ENCODE assay signal across 19 cellular contexts in genomic region chr17:28001149-28001548, GRCh38.
"Had no signal": no experiment of that assay in that cellular context is flagged by ENCODE, and none has a peak within 500 bp of the region (broad histone marks: within the 10 kb centered on the region; RNA-seq: fewer than 3 reads in every experiment).

No MANE protein-coding gene starts in this region.

- H3K4me3 ChIP-seq: esophagus squamous epithelium, lung, sigmoid colon, tibial artery had no signal

- H3K27ac ChIP-seq: esophagus squamous epithelium, neutrophil, sigmoid colon, tibial artery had no signal

- DNase-seq: activated CD4-positive, alpha-beta memory T cell treated with anti-CD3 and anti-CD28 coated beads for 36 hours; activated T-cell treated with anti-CD3 and anti-CD28 coated beads for 4 hours; effector CD8-positive, alpha-beta T cell; esophagus squamous epithelium; foreskin fibroblast; glutamatergic neuron; hippocampal formation; kidney; natural killer cell; sigmoid colon; stimulated activated CD4-positive, alpha-beta T cell treated with anti-CD3 and anti-CD28 coated beads, Interleukin-4, amount 100 ng/mL, for 4 hours; stimulated activated naive CD4-positive, alpha-beta T cell; T-helper 2 cell; tibial artery had no signal

- H3K27me3 ChIP-seq: sigmoid colon, tibial artery had no signal

- H3K4me1 Mint-ChIP-seq: natural killer cell had no signal

- H3K9me3 ChIP-seq: esophagus squamous epithelium, neutrophil, sigmoid colon, tibial artery had no signal

- H3K9me3 Mint-ChIP-seq: activated CD4-positive, alpha-beta memory T cell treated with anti-CD3 and anti-CD28 coated beads for 36 hours; activated T-helper 1 cell treated with anti-CD3 and anti-CD28 coated beads, Interleukin-12 subunit alpha, Interleukin-12 subunit beta, Interleukin-2, Interleukin-4 antibody, amounts not matched to agents 30 ng/mL and 10 ng/mL and 1 ng/mL, durations not matched to agents 14 hours and 24 hours and 36 hours; natural killer cell had no signal

- ATAC-seq: left lobe of liver, natural killer cell had no signal

- H3K27ac Mint-ChIP-seq: activated CD4-positive, alpha-beta memory T cell treated with anti-CD3 and anti-CD28 coated beads for 36 hours; activated naive CD8-positive, alpha-beta T cell; activated T-helper 1 cell treated with anti-CD3 and anti-CD28 coated beads, Interleukin-12 subunit alpha, Interleukin-12 subunit beta, Interleukin-2, Interleukin-4 antibody, amounts not matched to agents 30 ng/mL and 10 ng/mL and 1 ng/mL, durations not matched to agents 14 hours and 24 hours and 36 hours; natural killer cell had no signal

- H3K36me3 Mint-ChIP-seq: activated CD4-positive, alpha-beta memory T cell treated with anti-CD3 and anti-CD28 coated beads for 36 hours; activated naive CD8-positive, alpha-beta T cell; natural killer cell had no signal

- H3K4me3 Mint-ChIP-seq: activated CD4-positive, alpha-beta memory T cell treated with anti-CD3 and anti-CD28 coated beads for 36 hours; activated naive CD8-positive, alpha-beta T cell; activated T-helper 1 cell treated with anti-CD3 and anti-CD28 coated beads, Interleukin-12 subunit alpha, Interleukin-12 subunit beta, Interleukin-2, Interleukin-4 antibody, amounts not matched to agents 30 ng/mL and 10 ng/mL and 1 ng/mL, durations not matched to agents 14 hours and 24 hours and 36 hours; natural killer cell had no signal
